In the genomic region with DNA sequence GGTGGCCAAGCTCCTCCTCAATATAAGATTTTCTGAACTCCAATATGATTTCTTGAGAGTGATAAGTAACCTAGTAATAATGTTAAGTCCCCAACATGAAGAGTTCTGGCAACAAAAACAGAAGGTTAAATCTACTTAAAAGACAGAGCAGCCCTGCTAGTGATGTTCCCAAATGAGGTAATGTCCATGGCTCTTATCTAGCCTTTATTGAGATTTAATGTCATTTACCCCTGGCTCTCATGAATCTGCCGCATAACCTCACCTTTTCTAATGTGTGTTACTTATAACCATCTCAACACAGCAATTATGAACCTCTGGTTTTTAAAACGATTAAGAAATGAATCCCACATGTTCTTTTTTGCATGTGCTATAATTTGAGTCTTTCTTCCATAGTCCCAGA, we compare ENCODE assay signal across 24 cellular contexts.
A peak's percentile ranks its signal among the peaks of the same experiment; 100 is the strongest.
DNase-seq lines count a peak whose midpoint lies in the region; ATAC-seq, FAIRE-seq and TF ChIP-seq lines count a peak whose summit lies in the region.
"Had no signal": no experiment of that assay in that cellular context is flagged by ENCODE, and none has a peak within 500 bp of the region (broad histone marks: within the 10 kb centered on the region; RNA-seq: fewer than 3 reads in every experiment).

No MANE protein-coding gene starts in this region.

- TF ChIP-seq POLR2A in A549 (IDR thresholded peaks at IDR 0.05; ENCODE audit: low read length): no peak

- H3K36me3 Mint-ChIP-seq in nephron (ENCODE audit: low read depth): peaks cover 28% of the 10 kb centered on the region
- H3K36me3 Mint-ChIP-seq in activated naive CD8-positive, alpha-beta T cell treated with anti-CD3 and anti-CD28 coated beads for 36 hours: peaks cover 42% of the 10 kb centered on the region

- H2AFZ ChIP-seq in SK-N-SH (ENCODE audit: low read depth): no peak overlapping the region

- CTCF ChIA-PET in A549 (lab: Yijun Ruan, JAX): interaction anchor here (0.6 to 1.0 kb wide), 3 partner anchors 17 to 149 kb away, joined by 3 read pairs; no protein-coding TSS in a partner anchor
- CTCF ChIA-PET in SK-N-SH (lab: Yijun Ruan, JAX): interaction anchor here (1.0 to 1.8 kb wide), 5 partner anchors 9 to 165 kb away, joined by 4 to 7 read pairs (median 4); no protein-coding TSS in a partner anchor

- WGBS in A549 (ENCODE audit: missing lambda C conversion rate): 79% methylated on average over 2 of the region's 2 CpGs
- 44% methylated on average over 2 of the region's 2 CpGs for WGBS in SK-N-SH (ENCODE audit: low lambda C conversion rate)

- POLR2A ChIA-PET in A549 (lab: Yijun Ruan, JAX): no interaction called here
- POLR2A ChIA-PET in SK-N-SH (lab: Yijun Ruan, JAX): interaction anchor here (0.8 kb wide), 1 partner anchor 48 kb away, joined by 3 read pairs; no protein-coding TSS in a partner anchor

- peaks cover 17% of the 10 kb centered on the region for H3F3A ChIP-seq in SK-N-SH (replicated peaks; ENCODE audit: insufficient read depth)

- TF ChIP-seq RAD21 in A549 (conservative IDR thresholded peaks at IDR 0.05 in 1 of 2, IDR thresholded peaks at IDR 0.05 in 1 of 2): no peak
- peak; percentile 38; the same call in 1 of the 2 replicates for TF ChIP-seq RAD21 in SK-N-SH (IDR thresholded peaks at IDR 0.05; ENCODE audit: low read length)

- no peak for ATAC-seq in A549
- ATAC-seq: CD8-positive, alpha-beta T cell; GM12878 had no signal

- no peaks in the 10 kb centered on the region for H4K20me1 ChIP-seq in SK-N-SH (ENCODE audit: insufficient read depth)

- DNase-seq in A549 (ENCODE audit: low read depth in 1 of 2, low spot score in 1 of 2) (no peak), SK-N-SH (peak; percentile 68), left kidney (ENCODE audit: low read depth, low spot score) (peak; percentile 24), NCI-H146 (lab: John Stamatoyannopoulos, UW) (no peak), NCI-H1417 treated with DMSO at 0.1 percent for 48 hours (lab: John Stamatoyannopoulos, UW) (no peak), G401 (ENCODE audit: low spot score) (no peak)
- no peak for DNase-seq in activated naive CD8-positive, alpha-beta T cell treated with anti-CD3 and anti-CD28 coated beads for 36 hours
- DNase-seq: ACHN; AML-193; Caco-2; CD4-positive, CD25-positive, alpha-beta regulatory T cell; CD8-positive, alpha-beta T cell; DMS153; DND-41; GDM1; GOT3; HFFc6 had no signal

- no peaks in the 10 kb centered on the region for H3K27me3 Mint-ChIP-seq in nephron (ENCODE audit: low read depth)
- no peaks in the 10 kb centered on the region for H3K27me3 Mint-ChIP-seq in activated naive CD8-positive, alpha-beta T cell treated with anti-CD3 and anti-CD28 coated beads for 36 hours
- H3K27me3 Mint-ChIP-seq: CD4-positive, CD25-positive, alpha-beta regulatory T cell had no signal

- peaks cover 41% of the 10 kb centered on the region for H3K4me1 Mint-ChIP-seq in nephron
- peaks cover 6% of the 10 kb centered on the region for H3K4me1 Mint-ChIP-seq in activated naive CD8-positive, alpha-beta T cell treated with anti-CD3 and anti-CD28 coated beads for 36 hours

- H3K36me3 ChIP-seq in SK-N-SH (replicated peaks in 1 of 2; ENCODE audit: control insufficient read depth in 1 of 2, insufficient read depth in 2 of 2, low read length in 1 of 2): peaks cover 13 to 19% of the 10 kb centered on the region in 2 experiments
- H3K36me3 ChIP-seq: HAP-1 had no signal

- no peaks in the 10 kb centered on the region for H3K9me3 ChIP-seq in A549
- H3K9me3 ChIP-seq in SK-N-SH: no peaks in the 10 kb centered on the region
- H3K9me3 ChIP-seq: Caco-2, HAP-1 had no signal

- peak overlapping the region in 2 of 3 experiments; percentile 56 to 86 for H3K27ac Mint-ChIP-seq in nephron
- H3K27ac Mint-ChIP-seq in activated naive CD8-positive, alpha-beta T cell treated with anti-CD3 and anti-CD28 coated beads for 36 hours: no peak overlapping the region
- H3K27ac Mint-ChIP-seq: CD4-positive, CD25-positive, alpha-beta regulatory T cell; CD8-positive, alpha-beta T cell; HFFc6 had no signal

- H3K4me1 ChIP-seq in A549: peaks cover 31% of the 10 kb centered on the region
- H3K4me1 ChIP-seq in SK-N-SH (ENCODE audit: control insufficient read depth in 1 of 2, insufficient read depth in 2 of 2, low read depth in 1 of 2, low read length in 1 of 2): peaks cover 11 to 35% of the 10 kb centered on the region in 2 experiments; a peak in 3 of 4 replicates
- H3K4me1 ChIP-seq: HAP-1 had no signal

- no peak overlapping the region for H3K4me3 Mint-ChIP-seq in nephron
- H3K4me3 Mint-ChIP-seq in activated naive CD8-positive, alpha-beta T cell treated with anti-CD3 and anti-CD28 coated beads for 36 hours: no peak overlapping the region
- H3K4me3 Mint-ChIP-seq: CD4-positive, CD25-positive, alpha-beta regulatory T cell; CD8-positive, alpha-beta T cell; HFFc6 had no signal

- no peaks in the 10 kb centered on the region for H3K79me2 ChIP-seq in SK-N-SH (ENCODE audit: insufficient read depth)

- in situ Hi-C loops in G401 (cut with HindIII; ENCODE audit: low sequenced_read_pairs): no loop called here

- FAIRE-seq in A549 (lab: Jason Lieb, UNC): no peak
- FAIRE-seq: A204.1, GM12878, H54 had no signal

- TF ChIP-seq CTCF in A549 (IDR thresholded peaks at IDR 0.05): no peak
- no peak for TF ChIP-seq CTCF in SK-N-SH (IDR thresholded peaks at IDR 0.05)
- no peak for TF ChIP-seq CTCF in nephron (IDR thresholded peaks at IDR 0.05; ENCODE audit: unreplicated experiment in 3 of 3)

- TF ChIP-seq EP300 in A549 (IDR thresholded peaks at IDR 0.05): no peak
- peak in 1 of 2 experiments; percentile 98; a peak in 2 of 4 replicates for TF ChIP-seq EP300 in SK-N-SH (IDR thresholded peaks at IDR 0.05; ENCODE audit: borderline replicate concordance in 1 of 2, low read depth in 1 of 2, low read length in 1 of 2)

- no peaks in the 10 kb centered on the region for H3K27me3 ChIP-seq in SK-N-SH (ENCODE audit: insufficient read depth)

- no peak overlapping the region for H3K4me2 ChIP-seq in A549
- no peak overlapping the region for H3K4me2 ChIP-seq in SK-N-SH

- H3K27ac ChIP-seq in A549 (no peak overlapping the region), SK-N-SH (ENCODE audit: low read depth in 2 of 2, low read length in 1 of 2) (peak overlapping the region in 1 of 2 experiments; percentile 86; a peak in 2 of 4 replicates)
- H3K27ac ChIP-seq: 22Rv1, C4-2B had no signal

- no peaks in the 10 kb centered on the region for H3K9me3 Mint-ChIP-seq in nephron
- H3K9me3 Mint-ChIP-seq in activated naive CD8-positive, alpha-beta T cell treated with anti-CD3 and anti-CD28 coated beads for 36 hours: no peaks in the 10 kb centered on the region
- H3K9me3 Mint-ChIP-seq: CD4-positive, CD25-positive, alpha-beta regulatory T cell; CD8-positive, alpha-beta T cell; HFFc6 had no signal

- no peak overlapping the region for H3K9ac ChIP-seq in SK-N-SH

- H3K4me3 ChIP-seq in A549 (no peak overlapping the region), SK-N-SH (ENCODE audit: low read depth in 2 of 2, low read length in 1 of 2) (no peak overlapping the region)
- H3K4me3 ChIP-seq: GM12878, HAP-1 had no signal

- H3K9me2 ChIP-seq in SK-N-SH: no peaks in the 10 kb centered on the region

TF ChIP-seq in A549, 52 proteins besides CTCF, POLR2A, EP300 and RAD21:
- peak; percentile 40 for TF ChIP-seq MAFK (IDR thresholded peaks at IDR 0.05; ENCODE audit: partially characterized antibody)
- TF ChIP-seq HDAC2 (IDR thresholded peaks at IDR 0.05): no peak

TF ChIP-seq in SK-N-SH, 30 proteins besides CTCF, POLR2A, EP300 and RAD21 (continues in another document):
- TF ChIP-seq, protein P1, sequence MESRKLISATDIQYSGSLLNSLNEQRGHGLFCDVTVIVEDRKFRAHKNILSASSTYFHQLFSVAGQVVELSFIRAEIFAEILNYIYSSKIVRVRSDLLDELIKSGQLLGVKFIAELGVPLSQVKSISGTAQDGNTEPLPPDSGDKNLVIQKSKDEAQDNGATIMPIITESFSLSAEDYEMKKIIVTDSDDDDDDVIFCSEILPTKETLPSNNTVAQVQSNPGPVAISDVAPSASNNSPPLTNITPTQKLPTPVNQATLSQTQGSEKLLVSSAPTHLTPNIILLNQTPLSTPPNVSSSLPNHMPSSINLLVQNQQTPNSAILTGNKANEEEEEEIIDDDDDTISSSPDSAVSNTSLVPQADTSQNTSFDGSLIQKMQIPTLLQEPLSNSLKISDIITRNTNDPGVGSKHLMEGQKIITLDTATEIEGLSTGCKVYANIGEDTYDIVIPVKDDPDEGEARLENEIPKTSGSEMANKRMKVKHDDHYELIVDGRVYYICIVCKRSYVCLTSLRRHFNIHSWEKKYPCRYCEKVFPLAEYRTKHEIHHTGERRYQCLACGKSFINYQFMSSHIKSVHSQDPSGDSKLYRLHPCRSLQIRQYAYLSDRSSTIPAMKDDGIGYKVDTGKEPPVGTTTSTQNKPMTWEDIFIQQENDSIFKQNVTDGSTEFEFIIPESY (IDR thresholded peaks at IDR 0.05; ENCODE audit: borderline replicate concordance, low read depth): no peak
- TF ChIP-seq, protein P2, sequence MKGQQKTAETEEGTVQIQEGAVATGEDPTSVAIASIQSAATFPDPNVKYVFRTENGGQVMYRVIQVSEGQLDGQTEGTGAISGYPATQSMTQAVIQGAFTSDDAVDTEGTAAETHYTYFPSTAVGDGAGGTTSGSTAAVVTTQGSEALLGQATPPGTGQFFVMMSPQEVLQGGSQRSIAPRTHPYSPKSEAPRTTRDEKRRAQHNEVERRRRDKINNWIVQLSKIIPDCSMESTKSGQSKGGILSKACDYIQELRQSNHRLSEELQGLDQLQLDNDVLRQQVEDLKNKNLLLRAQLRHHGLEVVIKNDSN (IDR thresholded peaks at IDR 0.05; ENCODE audit: borderline replicate concordance, low read depth): no peak
- TF ChIP-seq FOSL2 (IDR thresholded peaks at IDR 0.05; ENCODE audit: borderline replicate concordance, low read depth): no peak
- TF ChIP-seq TAF1 (IDR thresholded peaks at IDR 0.05; ENCODE audit: borderline replicate concordance, low read depth, low read length): no peak
- peak; percentile 90 for TF ChIP-seq CHD2 (IDR thresholded peaks at IDR 0.05; ENCODE audit: low read length, partially characterized antibody)
- no peak for TF ChIP-seq MEF2A (IDR thresholded peaks at IDR 0.05; ENCODE audit: borderline replicate concordance, low read depth)
- no peak for TF ChIP-seq YY1 (IDR thresholded peaks at IDR 0.05; ENCODE audit: low read depth)
- no peak for TF ChIP-seq SIN3A (IDR thresholded peaks at IDR 0.05; ENCODE audit: borderline replicate concordance, low read depth, low read length)
- no peak for TF ChIP-seq JUND (IDR thresholded peaks at IDR 0.05)
- TF ChIP-seq TEAD4 (IDR thresholded peaks at IDR 0.05; ENCODE audit: borderline replicate concordance, insufficient read depth): no peak
- TF ChIP-seq, protein P3, sequence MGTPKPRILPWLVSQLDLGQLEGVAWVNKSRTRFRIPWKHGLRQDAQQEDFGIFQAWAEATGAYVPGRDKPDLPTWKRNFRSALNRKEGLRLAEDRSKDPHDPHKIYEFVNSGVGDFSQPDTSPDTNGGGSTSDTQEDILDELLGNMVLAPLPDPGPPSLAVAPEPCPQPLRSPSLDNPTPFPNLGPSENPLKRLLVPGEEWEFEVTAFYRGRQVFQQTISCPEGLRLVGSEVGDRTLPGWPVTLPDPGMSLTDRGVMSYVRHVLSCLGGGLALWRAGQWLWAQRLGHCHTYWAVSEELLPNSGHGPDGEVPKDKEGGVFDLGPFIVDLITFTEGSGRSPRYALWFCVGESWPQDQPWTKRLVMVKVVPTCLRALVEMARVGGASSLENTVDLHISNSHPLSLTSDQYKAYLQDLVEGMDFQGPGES (IDR thresholded peaks at IDR 0.05; ENCODE audit: low read depth, low read length): no peak

Comparison
In these comparisons a context has a peak if more than half of its experiments do, and no peak if none do; other contexts are left out.
1. DNase-seq: peak in SK-N-SH (single experiment) and left kidney (single experiment); none in A549 (0 of 2), NCI-H146 (single experiment), NCI-H1417 treated with DMSO at 0.1 percent for 48 hours (single experiment), G401 (single experiment) and activated naive CD8-positive, alpha-beta T cell treated with anti-CD3 and anti-CD28 coated beads for 36 hours (single experiment).